ENCODE assay signal across 1 cellular context in genomic region chr20:60294627-60295026, GRCh38.
TF ChIP-seq lines count a peak whose summit lies in the region.

No MANE protein-coding gene starts in this region.

TF ChIP-seq in HepG2, 621 proteins besides CTCF, POLR2A, EP300 and RAD21 (continued from another document):
- TF ChIP-seq RELA (CRISPR knock-in tag; IDR thresholded peaks at IDR 0.05), result no peak
- no peak for TF ChIP-seq ZNF224 (CRISPR knock-in tag; IDR thresholded peaks at IDR 0.05)
- TF ChIP-seq TMF1 (CRISPR knock-in tag; IDR thresholded peaks at IDR 0.05; ENCODE audit: low read depth), result no peak
- TF ChIP-seq ONECUT2 (CRISPR knock-in tag; IDR thresholded peaks at IDR 0.05), result no peak
- no peak for TF ChIP-seq ZNF572 (CRISPR knock-in tag; IDR thresholded peaks at IDR 0.05)
- TF ChIP-seq ZNF7 (CRISPR knock-in tag; IDR thresholded peaks at IDR 0.05), result no peak
